ENCODE assay signal across 13 cellular contexts in genomic region chr19:45323671-45324081, GRCh38. TPM values are rescaled to one million over a fixed set of nuclear protein-coding genes. Genes with fewer than 3 reads are reported as not detected.
A peak's percentile ranks its signal among the peaks of the same experiment; 100 is the strongest.
DNase-seq lines count a peak whose midpoint lies in the region; ATAC-seq and TF ChIP-seq lines count a peak whose summit lies in the region.
"Had no signal": no experiment of that assay in that cellular context is flagged by ENCODE, and none has a peak within 500 bp of the region (broad histone marks: within the 10 kb centered on the region; RNA-seq: fewer than 3 reads in every experiment).

No MANE protein-coding gene starts in this region.

- H3K9me3 Mint-ChIP-seq in activated CD4-positive, alpha-beta T cell treated with anti-CD3 and anti-CD28 coated beads for 36 hours (ENCODE audit: low read depth) = no peaks in the 10 kb centered on the region
- H3K9me3 Mint-ChIP-seq: activated naive CD8-positive, alpha-beta T cell treated with anti-CD3 and anti-CD28 coated beads, Interleukin-2, amount 10 ng/mL, durations not matched to agents 7 days and 5 days had no signal

- H3K9me3 ChIP-seq in endocrine pancreas (ENCODE audit: control insufficient read depth, low read length) (no peaks in the 10 kb centered on the region), suprapubic skin (no peaks in the 10 kb centered on the region)

- peaks cover 12% of the 10 kb centered on the region for H3K27me3 Mint-ChIP-seq in activated CD4-positive, alpha-beta T cell treated with anti-CD3 and anti-CD28 coated beads for 36 hours

- POLR2A ChIA-PET in activated CD4-positive, alpha-beta T cell treated with anti-CD3 and anti-CD28 coated beads for 36 hours (lab: Charles Lee) = no interaction called here

- no peak for TF ChIP-seq CTCF in suprapubic skin (IDR thresholded peaks at IDR 0.05)

- DNase-seq in NCI-H146 (lab: John Stamatoyannopoulos, UW) (peak; percentile 35), NCI-H146 treated with DMSO at 0.1 percent for 48 hours (lab: John Stamatoyannopoulos, UW; ENCODE audit: unreplicated experiment) (no peak), left kidney (ENCODE audit: low read depth, low spot score) (peak; percentile 78), suprapubic skin (ENCODE audit: low spot score in 2 of 2) (no peak)
- DNase-seq in activated CD4-positive, alpha-beta T cell treated with anti-CD3 and anti-CD28 coated beads for 36 hours = no peak
- no peak for DNase-seq in stimulated activated CD4-positive, alpha-beta T cell treated with anti-CD3 and anti-CD28 coated beads, Interleukin-1b, Interleukin-23, amount 100 ng/mL, for 48 hours
- DNase-seq: activated CD4-positive, alpha-beta T cell treated with anti-CD3 and anti-CD28 coated beads for 4 hours; activated naive CD8-positive, alpha-beta T cell treated with anti-CD3 and anti-CD28 coated beads, Interleukin-2, amount 10 ng/mL, durations not matched to agents 7 days and 5 days; AML-193; NCI-H1105 treated with DMSO at 0.1 percent for 48 hours had no signal

- no peak overlapping the region for H3K27ac Mint-ChIP-seq in activated CD4-positive, alpha-beta T cell treated with anti-CD3 and anti-CD28 coated beads for 36 hours
- H3K27ac Mint-ChIP-seq: activated naive CD8-positive, alpha-beta T cell treated with anti-CD3 and anti-CD28 coated beads, Interleukin-2, amount 10 ng/mL, durations not matched to agents 7 days and 5 days had no signal

- peak overlapping the region; percentile 41 for H3K9ac ChIP-seq in endocrine pancreas (ENCODE audit: control insufficient read depth, insufficient read depth, low read length)

- intact Hi-C loops in activated CD4-positive, alpha-beta T cell treated with anti-CD3 and anti-CD28 coated beads for 36 hours (cut with DNase I, micrococcal nuclease) = no loop called here

- no peak overlapping the region for H3K4me3 ChIP-seq in endocrine pancreas (ENCODE audit: control insufficient read depth, insufficient read depth, low read length)
- H3K4me3 ChIP-seq in suprapubic skin = peak overlapping the region; percentile 27

- no peaks in the 10 kb centered on the region for H3K4me1 Mint-ChIP-seq in activated CD4-positive, alpha-beta T cell treated with anti-CD3 and anti-CD28 coated beads for 36 hours

- no peak for ATAC-seq in HG03469 (IDR thresholded peaks at IDR 0.05; ENCODE audit: unreplicated experiment)
- ATAC-seq in activated CD4-positive, alpha-beta T cell treated with anti-CD3 and anti-CD28 coated beads for 36 hours = no peak

- no peaks in the 10 kb centered on the region for H3K36me3 ChIP-seq in endocrine pancreas (ENCODE audit: control insufficient read depth, insufficient read depth, low read length)
- no peaks in the 10 kb centered on the region for H3K36me3 ChIP-seq in suprapubic skin

- H3K36me3 Mint-ChIP-seq in activated CD4-positive, alpha-beta T cell treated with anti-CD3 and anti-CD28 coated beads for 36 hours (ENCODE audit: low read depth) = no peaks in the 10 kb centered on the region
- H3K36me3 Mint-ChIP-seq: activated naive CD8-positive, alpha-beta T cell treated with anti-CD3 and anti-CD28 coated beads, Interleukin-2, amount 10 ng/mL, durations not matched to agents 7 days and 5 days had no signal

- no peak for TF ChIP-seq POLR2A in suprapubic skin (IDR thresholded peaks at IDR 0.05)

- CTCF ChIA-PET in activated CD4-positive, alpha-beta T cell treated with anti-CD3 and anti-CD28 coated beads for 36 hours (lab: Charles Lee) = no interaction called here

- no peaks in the 10 kb centered on the region for H3K4me1 ChIP-seq in endocrine pancreas (ENCODE audit: control insufficient read depth, insufficient read depth, low read length)
- peaks cover 14% of the 10 kb centered on the region for H3K4me1 ChIP-seq in suprapubic skin

- no peak for TF ChIP-seq EP300 in suprapubic skin (IDR thresholded peaks at IDR 0.05)

- WGBS in suprapubic skin = 4% methylated on average over 18 of the region's 30 CpGs

- H3K27ac ChIP-seq in suprapubic skin = no peak overlapping the region

- H3K27me3 ChIP-seq in endocrine pancreas (ENCODE audit: control insufficient read depth, insufficient read depth, low read length) = peaks cover 2% of the 10 kb centered on the region
- peaks cover 44% of the 10 kb centered on the region for H3K27me3 ChIP-seq in suprapubic skin

- no peak overlapping the region for H3K4me3 Mint-ChIP-seq in activated CD4-positive, alpha-beta T cell treated with anti-CD3 and anti-CD28 coated beads for 36 hours
- H3K4me3 Mint-ChIP-seq: activated naive CD8-positive, alpha-beta T cell treated with anti-CD3 and anti-CD28 coated beads, Interleukin-2, amount 10 ng/mL, durations not matched to agents 7 days and 5 days had no signal

RNA-seq across cellular contexts. Expression of gene CKM, which starts 1.0 kb away (rescaled TPM):
- total RNA-seq in suprapubic skin = not detected
- not detected for total RNA-seq in activated CD4-positive, alpha-beta T cell treated with anti-CD3 and anti-CD28 coated beads for 36 hours
- total RNA-seq: activated naive CD8-positive, alpha-beta T cell treated with anti-CD3 and anti-CD28 coated beads, Interleukin-2, amount 10 ng/mL, durations not matched to agents 7 days and 5 days; mucosa of gallbladder had no signal

RNA-seq across cellular contexts. Expression of gene KLC3, which starts 16.9 kb away (rescaled TPM):
- 100 to 1,000 TPM in 3 of 4 donors, 10 to 100 TPM in 1; 73.4 to 132 (median 109) TPM for total RNA-seq in suprapubic skin
- total RNA-seq in activated CD4-positive, alpha-beta T cell treated with anti-CD3 and anti-CD28 coated beads for 36 hours = under 1 TPM; 0.11 to 0.14 TPM
- total RNA-seq: activated naive CD8-positive, alpha-beta T cell treated with anti-CD3 and anti-CD28 coated beads, Interleukin-2, amount 10 ng/mL, durations not matched to agents 7 days and 5 days had no signal

RNA-seq across cellular contexts. Expression of gene ERCC2, which starts 46.7 kb away (rescaled TPM):
- 10 to 100 TPM; 10.2 to 22.3 (median 14.1) TPM for total RNA-seq in suprapubic skin
- total RNA-seq in activated CD4-positive, alpha-beta T cell treated with anti-CD3 and anti-CD28 coated beads for 36 hours = 10 to 100 TPM; 27.5 to 30.4 TPM

Comparison
In these comparisons a context has a peak if more than half of its experiments do, and no peak if none do; other contexts are left out.
1. DNase-seq: peak in NCI-H146 (single experiment) and left kidney (single experiment); none in NCI-H146 treated with DMSO at 0.1 percent for 48 hours (single experiment), suprapubic skin (0 of 2), activated CD4-positive, alpha-beta T cell treated with anti-CD3 and anti-CD28 coated beads for 36 hours (single experiment) and stimulated activated CD4-positive, alpha-beta T cell treated with anti-CD3 and anti-CD28 coated beads, Interleukin-1b, Interleukin-23, amount 100 ng/mL, for 48 hours (single experiment).
2. RNA of gene KLC3, which starts 16.9 kb away (total RNA-seq): 73.4 to 132 TPM in suprapubic skin; 0.11 to 0.14 TPM in activated CD4-positive, alpha-beta T cell treated with anti-CD3 and anti-CD28 coated beads for 36 hours; every median in the first group is over 10 times any median in the second.